In genomic region chr21:42191978-42192595, GRCh38 we compare ENCODE assay signal across 17 cellular contexts. TPM values are rescaled to one million over a fixed set of nuclear protein-coding genes. Genes with fewer than 3 reads are reported as not detected.
DNase-seq lines count a peak whose midpoint lies in the region; ATAC-seq, FAIRE-seq and TF ChIP-seq lines count a peak whose summit lies in the region.
"Had no signal": no experiment of that assay in that cellular context is flagged by ENCODE, and none has a peak within 500 bp of the region (broad histone marks: within the 10 kb centered on the region; RNA-seq: fewer than 3 reads in every experiment).

No MANE protein-coding gene starts in this region.

- no peak for TF ChIP-seq EP300 in H1 (IDR thresholded peaks at IDR 0.05; ENCODE audit: borderline replicate concordance in 1 of 2, low read depth in 2 of 2, low read length in 2 of 2)

- H3K36me3 Mint-ChIP-seq in type B pancreatic cell (no peaks in the 10 kb centered on the region), Caco-2 (ENCODE audit: insufficient read depth, unreplicated experiment) (no peaks in the 10 kb centered on the region)
- H3K36me3 Mint-ChIP-seq in activated CD4-positive, alpha-beta T cell treated with anti-CD3 and anti-CD28 coated beads, Interleukin-2, amount 10 ng/mL, durations not matched to agents 24 days and 14 days (ENCODE audit: low read depth), result no peaks in the 10 kb centered on the region

- H2AFZ ChIP-seq in OCI-LY7 (ENCODE audit: low read length) (peak overlapping the region; percentile 9; the same call in 1 of the 2 replicates), H1 (ENCODE audit: low read length) (no peak overlapping the region)

- WGBS in H1 (ENCODE audit: extremely low coverage in 1 of 2, insufficient coverage in 1 of 2, insufficient read length in 1 of 2, insufficient replicate concordance in 2 of 2, low coverage in 1 of 2, low lambda C conversion rate in 2 of 2, missing lambda C conversion rate in 1 of 2), 2 experiments, result 91% methylated on average over 13 of the region's 13 CpGs; no CpG with 5 or more reads in 1 of the 2 experiments

- H3K79me2 ChIP-seq in OCI-LY7 (ENCODE audit: insufficient read depth, low read depth, low read length), result no peaks in the 10 kb centered on the region
- no peaks in the 10 kb centered on the region for H3K79me2 ChIP-seq in H1 (ENCODE audit: control insufficient read depth in 1 of 2, insufficient read depth in 2 of 2, low read length in 2 of 2)

- H2BK120ac ChIP-seq in H1 (replicated peaks; ENCODE audit: low read depth, low read length), result no peak overlapping the region

- intact Hi-C loops in left ventricle myocardium superior (cut with micrococcal nuclease), result loop anchor here (2.0 kb wide), 1 partner anchor 25 kb away; no protein-coding TSS in a partner anchor
- intact Hi-C loops in OCI-LY7 (cut with micrococcal nuclease; ENCODE audit: unreplicated experiment), result no loop called here
- intact Hi-C loops in Caco-2 (cut with micrococcal nuclease; ENCODE audit: unreplicated experiment), result no loop called here
- intact Hi-C loops in activated CD4-positive, alpha-beta T cell treated with anti-CD3 and anti-CD28 coated beads, Interleukin-2, amount 10 ng/mL, durations not matched to agents 24 days and 14 days (cut with micrococcal nuclease), result loop anchor here (1.0 kb wide), 1 partner anchor 28 kb away; no protein-coding TSS in a partner anchor

- H3K36me3 ChIP-seq in right atrium auricular region (no peaks in the 10 kb centered on the region), OCI-LY7 (ENCODE audit: insufficient read depth, low read length) (no peaks in the 10 kb centered on the region), H1 (ENCODE audit: control insufficient read depth in 2 of 4, insufficient read depth in 4 of 4, low read length in 3 of 4) (no peaks in the 10 kb centered on the region), Caco-2 (ENCODE audit: control insufficient read depth, insufficient read depth, low read length) (no peaks in the 10 kb centered on the region)
- H3K36me3 ChIP-seq: upper lobe of right lung had no signal

- no peak overlapping the region for H2BK5ac ChIP-seq in H1 (ENCODE audit: low read depth, low read length)

- H3K9ac ChIP-seq in H1 (replicated peaks in 1 of 4; ENCODE audit: extremely low read depth in 1 of 4, low read depth in 3 of 4, low read length in 3 of 4), result no peak overlapping the region

- CTCF ChIA-PET in OCI-LY7 (lab: Charles Lee; ENCODE audit: unreplicated experiment), result interaction anchor here (0.5 to 0.6 kb wide), 2 partner anchors 9 to 75 kb away, joined by 3 read pairs; no protein-coding TSS in a partner anchor
- CTCF ChIA-PET in H1 (lab: Charles Lee; ENCODE audit: partially characterized antibody), result interaction anchor here (1.0 to 1.6 kb wide), 4 partner anchors 9 to 67 kb away, joined by 3 to 5 read pairs (median 4); no protein-coding TSS in a partner anchor
- CTCF ChIA-PET in Caco-2 (lab: Charles Lee), result interaction anchor here (1.6 kb wide), 1 partner anchor 28 kb away, joined by 3 read pairs; no protein-coding TSS in a partner anchor

- peak; percentile 32 for DNase-seq in right atrium auricular region (ENCODE audit: low spot score)
- no peak for DNase-seq in left ventricle myocardium superior
- no peak for DNase-seq in OCI-LY7 (ENCODE audit: low spot score)
- no peak for DNase-seq in H1 (ENCODE audit: low read depth in 1 of 2, low spot score in 2 of 2)
- no peak for DNase-seq in type B pancreatic cell (ENCODE audit: extremely low spot score, unreplicated experiment)
- no peak for DNase-seq in Caco-2
- DNase-seq in activated CD4-positive, alpha-beta T cell treated with anti-CD3 and anti-CD28 coated beads, Interleukin-2, amount 10 ng/mL, durations not matched to agents 24 days and 14 days, result no peak
- no peak for DNase-seq in C1 segment of cervical spinal cord (lab: John Stamatoyannopoulos, UW)
- DNase-seq: activated naive CD4-positive, alpha-beta T cell; central memory CD4-positive, alpha-beta T cell; MV-4-11; NCI-H510A; retina; T-helper 9 cell; upper lobe of right lung had no signal

- POLR2A ChIA-PET in OCI-LY7 (lab: Charles Lee), result no interaction called here
- POLR2A ChIA-PET in H1 (lab: Charles Lee; ENCODE audit: partially characterized antibody), result no interaction called here
- POLR2A ChIA-PET in Caco-2 (lab: Charles Lee), result no interaction called here

- no peak overlapping the region for H3K23ac ChIP-seq in H1 (ENCODE audit: insufficient read length)

- BruUV-seq in OCI-LY7 (replicated peaks; lab: Mats Ljungman, UMichigan) (no TSS peak), Caco-2 (replicated peaks; lab: Mats Ljungman, UMichigan) (no TSS peak)

- H3K56ac ChIP-seq in H1 (replicated peaks; ENCODE audit: insufficient read length, low read depth, low read length), result no peak overlapping the region

- H3K27me3 ChIP-seq in right atrium auricular region (no peaks in the 10 kb centered on the region), H1 (replicated peaks in 1 of 4; ENCODE audit: control insufficient read depth in 3 of 4, extremely low read depth in 1 of 4, insufficient read depth in 3 of 4, low read length in 3 of 4) (peaks cover 0 to 3% (median 1%) of the 10 kb centered on the region in 4 experiments; a peak in 1 of 7 replicates), Caco-2 (replicated peaks; ENCODE audit: control insufficient read depth, insufficient read depth, low read length) (no peaks in the 10 kb centered on the region; the same call in 1 of the 2 replicates)
- H3K27me3 ChIP-seq: upper lobe of right lung had no signal

- no peak for TF ChIP-seq RAD21 in H1 (IDR thresholded peaks at IDR 0.05 in 1 of 2, conservative IDR thresholded peaks at IDR 0.05 in 1 of 2; ENCODE audit: low read depth in 2 of 2, low read length in 2 of 2)

- no peak overlapping the region for H3K14ac ChIP-seq in H1 (ENCODE audit: insufficient read length)

- no peak overlapping the region for H2BK12ac ChIP-seq in H1 (ENCODE audit: low read depth, low read length)

- no peak overlapping the region for H2BK20ac ChIP-seq in H1 (ENCODE audit: low read length)

- H3K27ac Mint-ChIP-seq in type B pancreatic cell (peak overlapping the region; percentile 80), Caco-2 (ENCODE audit: unreplicated experiment) (no peak overlapping the region)
- H3K27ac Mint-ChIP-seq in activated CD4-positive, alpha-beta T cell treated with anti-CD3 and anti-CD28 coated beads, Interleukin-2, amount 10 ng/mL, durations not matched to agents 24 days and 14 days, result no peak overlapping the region

- no peak overlapping the region for H4K5ac ChIP-seq in H1 (ENCODE audit: insufficient read length, low read depth, low read length)

- H3K4me2 ChIP-seq in OCI-LY7 (ENCODE audit: low read length), result no peak overlapping the region
- no peak overlapping the region for H3K4me2 ChIP-seq in H1 (ENCODE audit: insufficient read depth in 1 of 2, low read depth in 2 of 2, low read length in 2 of 2)

- H4K20me1 ChIP-seq in OCI-LY7 (ENCODE audit: insufficient read depth, low read length) (no peaks in the 10 kb centered on the region), H1 (replicated peaks in 1 of 2; ENCODE audit: control insufficient read depth in 1 of 2, insufficient read depth in 2 of 2, low read length in 2 of 2) (no peaks in the 10 kb centered on the region)

- TF ChIP-seq CTCF in right atrium auricular region (IDR thresholded peaks at IDR 0.05) (no peak), OCI-LY7 (conservative IDR thresholded peaks at IDR 0.05; ENCODE audit: low read length) (no peak), H1 (IDR thresholded peaks at IDR 0.05; ENCODE audit: control extremely low read depth in 1 of 3, insufficient read depth in 1 of 3, low read depth in 1 of 3, low read length in 3 of 3) (no peak), type B pancreatic cell (conservative IDR thresholded peaks at IDR 0.05) (no peak), Caco-2 (IDR thresholded peaks at IDR 0.05; ENCODE audit: insufficient read depth in 1 of 2, low read depth in 1 of 2, low read length in 1 of 2, severe bottlenecking in 1 of 2, unreplicated experiment in 1 of 2) (no peak)

- H3K4me1 ChIP-seq in right atrium auricular region (peaks cover 0 to 14% of the 10 kb centered on the region in 2 donors), OCI-LY7 (ENCODE audit: insufficient read depth, low read length, poor library complexity, severe bottlenecking) (peaks cover 83% of the 10 kb centered on the region), H1 (replicated peaks in 1 of 4; ENCODE audit: control insufficient read depth in 3 of 4, insufficient read depth in 4 of 4, low read length in 3 of 4) (no peaks in the 10 kb centered on the region), Caco-2 (no peaks in the 10 kb centered on the region)

- no peak for ATAC-seq in left ventricle myocardium superior
- ATAC-seq: upper lobe of right lung had no signal

- no peak overlapping the region for H2AK5ac ChIP-seq in H1 (ENCODE audit: low read depth, low read length)

- no peaks in the 10 kb centered on the region for H3K9me2 ChIP-seq in OCI-LY7 (ENCODE audit: insufficient read depth, low read length)

- no peak overlapping the region for H4K91ac ChIP-seq in H1 (replicated peaks; ENCODE audit: insufficient read length, low read length)

- H3K9me3 Mint-ChIP-seq in type B pancreatic cell, result peaks cover 4% of the 10 kb centered on the region
- no peaks in the 10 kb centered on the region for H3K9me3 Mint-ChIP-seq in Caco-2 (ENCODE audit: unreplicated experiment)
- H3K9me3 Mint-ChIP-seq in activated CD4-positive, alpha-beta T cell treated with anti-CD3 and anti-CD28 coated beads, Interleukin-2, amount 10 ng/mL, durations not matched to agents 24 days and 14 days, result no peaks in the 10 kb centered on the region

- H4K8ac ChIP-seq in H1 (ENCODE audit: extremely low read depth, insufficient read depth, low read length), result no peak overlapping the region

- TF ChIP-seq POLR2A in H1 (IDR thresholded peaks at IDR 0.05; ENCODE audit: control extremely low read depth in 1 of 2, low read depth in 2 of 2, low read length in 2 of 2), result no peak

- no peaks in the 10 kb centered on the region for H3K79me1 ChIP-seq in H1 (ENCODE audit: low read depth, low read length)

- FAIRE-seq in H1 (lab: Jason Lieb, UNC), result no peak

- H3K4me3 Mint-ChIP-seq in type B pancreatic cell, result no peak overlapping the region
- H3K4me3 Mint-ChIP-seq in Caco-2 (ENCODE audit: unreplicated experiment), result no peak overlapping the region
- H3K4me3 Mint-ChIP-seq in activated CD4-positive, alpha-beta T cell treated with anti-CD3 and anti-CD28 coated beads, Interleukin-2, amount 10 ng/mL, durations not matched to agents 24 days and 14 days, result no peak overlapping the region

- H3K18ac ChIP-seq in H1 (ENCODE audit: extremely low read depth, low read length), result no peak overlapping the region

- H3K4ac ChIP-seq in H1 (replicated peaks; ENCODE audit: insufficient read length, low read depth, low read length), result no peak overlapping the region

- no peaks in the 10 kb centered on the region for H3K23me2 ChIP-seq in H1 (ENCODE audit: low read depth, low read length)

- H3K27ac ChIP-seq in right atrium auricular region (no peak overlapping the region), OCI-LY7 (ENCODE audit: low read depth, low read length, poor library complexity, severe bottlenecking) (no peak overlapping the region), H1 (ENCODE audit: low read depth, low read length) (no peak overlapping the region)
- H3K27ac ChIP-seq: upper lobe of right lung had no signal

- H3K4me3 ChIP-seq in right atrium auricular region (no peak overlapping the region), OCI-LY7 (ENCODE audit: low read depth, low read length, poor library complexity, severe bottlenecking) (no peak overlapping the region), H1 (ENCODE audit: extremely low read depth in 1 of 4, insufficient read depth in 2 of 4, low read depth in 3 of 4, low read length in 4 of 4) (no peak overlapping the region), Caco-2 (ENCODE audit: low read depth, low read length) (no peak overlapping the region)
- H3K4me3 ChIP-seq: upper lobe of right lung had no signal

- H3K4me1 Mint-ChIP-seq in type B pancreatic cell (ENCODE audit: unreplicated experiment) (peaks cover 16% of the 10 kb centered on the region), Caco-2 (ENCODE audit: low read depth, unreplicated experiment) (no peaks in the 10 kb centered on the region)
- H3K4me1 Mint-ChIP-seq in activated CD4-positive, alpha-beta T cell treated with anti-CD3 and anti-CD28 coated beads, Interleukin-2, amount 10 ng/mL, durations not matched to agents 24 days and 14 days, result peaks cover 67% of the 10 kb centered on the region

- H3K9me3 ChIP-seq in right atrium auricular region, result no peaks in the 10 kb centered on the region
- H3K9me3 ChIP-seq in OCI-LY7 (ENCODE audit: low read length), result no peaks in the 10 kb centered on the region
- no peaks in the 10 kb centered on the region for H3K9me3 ChIP-seq in H1 (ENCODE audit: insufficient read depth in 2 of 2, low read depth in 1 of 2, low read length in 1 of 2)
- no peaks in the 10 kb centered on the region for H3K9me3 ChIP-seq in Caco-2
- H3K9me3 ChIP-seq: upper lobe of right lung had no signal

- no peak overlapping the region for H2BK15ac ChIP-seq in H1 (ENCODE audit: low read length)

- peaks cover 9% of the 10 kb centered on the region for H3K27me3 Mint-ChIP-seq in type B pancreatic cell
- H3K27me3 Mint-ChIP-seq in Caco-2 (ENCODE audit: insufficient read depth, unreplicated experiment), result peaks cover 12% of the 10 kb centered on the region
- H3K27me3 Mint-ChIP-seq in activated CD4-positive, alpha-beta T cell treated with anti-CD3 and anti-CD28 coated beads, Interleukin-2, amount 10 ng/mL, durations not matched to agents 24 days and 14 days, result peaks cover 2% of the 10 kb centered on the region

RNA-seq across cellular contexts. Expression of gene ABCG1, which starts 26.9 kb away (rescaled TPM):
- total RNA-seq in right atrium auricular region, result 10 to 100 TPM in 1 of 2 donors, 1 to 10 TPM in 1; 7.9 to 12.3 TPM
- 11.1 TPM for total RNA-seq in left ventricle myocardium superior
- 13.2 and 16.7 TPM in 2 replicates for total RNA-seq in OCI-LY7 (2014; rRNA removed; shearing (Covaris generic))
- 17.3 and 18.8 TPM in 2 replicates for total RNA-seq in OCI-LY7 (2022)
- 4.0 TPM in 2 replicates for total RNA-seq in H1 (2021; fragmentation: NEBNext Ultra II Directional; extraction: Animal tissue kit (Norgen Biotek cat#: 25700))
- 2.1 and 3.8 TPM in 2 replicates for polyA plus RNA-seq in H1 (2011; rRNA removed)
- polyA plus RNA-seq in H1 (2011; cell fraction: cytosol; rRNA removed), result 2.6 TPM
- 5.8 TPM for polyA plus RNA-seq in H1 (2011; cell fraction: nucleus; rRNA removed)
- polyA plus RNA-seq in H1 (2012, experiment 1 of 2), result 1.7 to 2.7 TPM (median 2.3 TPM) in 4 replicates
- polyA plus RNA-seq in H1 (2012, experiment 2 of 2), result 2.4 TPM
- polyA plus RNA-seq in H1 (2013, experiment 1 of 2), result 1.4 TPM
- polyA plus RNA-seq in H1 (2013, experiment 2 of 2), result 1.3 TPM
- 3.7 and 4.0 TPM in 2 replicates for polyA minus RNA-seq in H1 (2011; rRNA and poly(A)+ RNA removed)
- 2.9 TPM for polyA minus RNA-seq in H1 (2011; cell fraction: cytosol; rRNA and poly(A)+ RNA removed)
- 3.6 TPM for polyA minus RNA-seq in H1 (2011; cell fraction: nucleus; rRNA and poly(A)+ RNA removed)
- total RNA-seq in type B pancreatic cell (ENCODE audit: low replicate concordance), result 6.2 and 8.4 TPM in 2 replicates
- total RNA-seq in Caco-2 (2022), result not detected in 2 replicates
- 10.3 and 11.4 TPM in 2 replicates for total RNA-seq in activated CD4-positive, alpha-beta T cell treated with anti-CD3 and anti-CD28 coated beads, Interleukin-2, amount 10 ng/mL, durations not matched to agents 24 days and 14 days
- total RNA-seq: HT1080, RPMI7951 had no signal

Comparison
In these comparisons a context has a peak if more than half of its experiments do, and no peak if none do; other contexts are left out.
1. intact Hi-C loops: an anchor here in left ventricle myocardium superior (2.0 kb wide) and activated CD4-positive, alpha-beta T cell treated with anti-CD3 and anti-CD28 coated beads, Interleukin-2, amount 10 ng/mL, durations not matched to agents 24 days and 14 days (1.0 kb wide); none called in OCI-LY7 and Caco-2.